ENCODE assay signal across 9 cellular contexts in the genomic region with DNA sequence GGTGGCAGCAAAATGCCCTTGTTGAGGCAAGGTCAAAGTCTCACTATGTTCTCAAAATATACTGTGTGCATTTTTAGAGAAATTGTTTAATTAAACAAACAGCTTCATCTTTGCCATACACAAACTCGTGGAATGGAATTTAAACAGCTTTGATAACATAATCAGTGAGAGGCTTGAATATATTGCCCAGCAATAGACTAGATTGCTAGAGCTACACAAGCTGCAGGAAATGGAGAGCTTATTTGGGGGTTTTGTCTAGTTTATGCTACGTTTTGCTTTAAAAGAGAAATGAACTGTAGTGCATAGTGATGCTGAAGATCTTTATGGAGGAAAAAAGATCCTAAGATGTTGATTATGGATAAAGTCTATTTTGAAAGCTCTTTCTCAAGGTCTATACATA.
A peak's percentile ranks its signal among the peaks of the same experiment; 100 is the strongest.
DNase-seq lines count a peak whose midpoint lies in the region; ATAC-seq and TF ChIP-seq lines count a peak whose summit lies in the region.
"Had no signal": no experiment of that assay in that cellular context is flagged by ENCODE, and none has a peak within 500 bp of the region (broad histone marks: within the 10 kb centered on the region; RNA-seq: fewer than 3 reads in every experiment).

No MANE protein-coding gene starts in this region.

- WGBS in mesenchymal stem cell, result 48% methylated on average over 2 of the region's 2 CpGs
- WGBS in ovary, 3 donors, result 9 to 17% (median 16%) methylated on average over 2 of the region's 2 CpGs
- WGBS in tibial nerve, 2 donors, result 47 to 50% methylated on average over 2 of the region's 2 CpGs

- no peak overlapping the region for H3K23ac ChIP-seq in mesenchymal stem cell (ENCODE audit: low read length in 2 of 2)

- no peak overlapping the region for H3K14ac ChIP-seq in mesenchymal stem cell (ENCODE audit: low read length in 2 of 2)

- no peak overlapping the region for H3K27ac ChIP-seq in mesenchymal stem cell (ENCODE audit: low read length, poor library complexity, severe bottlenecking)
- no peak overlapping the region for H3K27ac ChIP-seq in ovary
- H3K27ac ChIP-seq in tibial nerve, result peak overlapping the region in 1 of 4 donors; percentile 26
- H3K27ac ChIP-seq: C4-2B had no signal

- H2BK5ac ChIP-seq in mesenchymal stem cell (ENCODE audit: low read depth, low read length, poor library complexity, severe bottlenecking), result no peak overlapping the region

- peak overlapping the region; percentile 81 for H3K27ac Mint-ChIP-seq in stimulated activated naive CD8-positive, alpha-beta T cell treated with anti-CD3 and anti-CD28 coated beads, Interleukin-15, Interleukin-2, amounts not matched to agents 100 ng/mL and 50 ng/mL, for 24 hours
- peak overlapping the region; percentile 84 for H3K27ac Mint-ChIP-seq in T-helper 2 cell treated with Interferon-gamma antibody and Interleukin-4, amounts not matched to agents 5 μg/mL and 100 μg/mL, for 36 hours

- TF ChIP-seq CTCF in ovary (IDR thresholded peaks at IDR 0.05) (no peak), tibial nerve (IDR thresholded peaks at IDR 0.05) (no peak)

- no peak overlapping the region for H2AFZ ChIP-seq in mesenchymal stem cell (ENCODE audit: low read depth, low read length)

- H3K9ac ChIP-seq in mesenchymal stem cell (ENCODE audit: low read length), result no peak overlapping the region

- H2BK12ac ChIP-seq in mesenchymal stem cell (ENCODE audit: low read length in 2 of 2), result no peak overlapping the region

- H3K9me3 ChIP-seq in mesenchymal stem cell (ENCODE audit: control insufficient read depth, low read length), result no peaks in the 10 kb centered on the region
- H3K9me3 ChIP-seq in ovary, result no peaks in the 10 kb centered on the region
- no peaks in the 10 kb centered on the region for H3K9me3 ChIP-seq in tibial nerve

- H4K8ac ChIP-seq in mesenchymal stem cell (ENCODE audit: low read length), result no peak overlapping the region

- H3K36me3 Mint-ChIP-seq in stimulated activated naive CD8-positive, alpha-beta T cell treated with anti-CD3 and anti-CD28 coated beads, Interleukin-15, Interleukin-2, amounts not matched to agents 100 ng/mL and 50 ng/mL, for 24 hours (ENCODE audit: low read depth), result no peaks in the 10 kb centered on the region
- peaks cover 25% of the 10 kb centered on the region for H3K36me3 Mint-ChIP-seq in T-helper 2 cell treated with Interferon-gamma antibody and Interleukin-4, amounts not matched to agents 5 μg/mL and 100 μg/mL, for 36 hours (ENCODE audit: low read depth)

- H3K4ac ChIP-seq in mesenchymal stem cell (ENCODE audit: low read depth in 1 of 2, low read length in 2 of 2), result no peak overlapping the region

- TF ChIP-seq EP300 in ovary (IDR thresholded peaks at IDR 0.05) (no peak), tibial nerve (IDR thresholded peaks at IDR 0.05) (no peak)

- no peaks in the 10 kb centered on the region for H3K27me3 Mint-ChIP-seq in stimulated activated naive CD8-positive, alpha-beta T cell treated with anti-CD3 and anti-CD28 coated beads, Interleukin-15, Interleukin-2, amounts not matched to agents 100 ng/mL and 50 ng/mL, for 24 hours
- H3K27me3 Mint-ChIP-seq in T-helper 2 cell treated with Interferon-gamma antibody and Interleukin-4, amounts not matched to agents 5 μg/mL and 100 μg/mL, for 36 hours (ENCODE audit: low read depth), result no peaks in the 10 kb centered on the region

- H2AK5ac ChIP-seq in mesenchymal stem cell (ENCODE audit: low read length, severe bottlenecking), result no peak overlapping the region

- no peak overlapping the region for H3K18ac ChIP-seq in mesenchymal stem cell (ENCODE audit: low read depth in 1 of 2, low read length in 2 of 2)

- H3K4me1 Mint-ChIP-seq in stimulated activated naive CD8-positive, alpha-beta T cell treated with anti-CD3 and anti-CD28 coated beads, Interleukin-15, Interleukin-2, amounts not matched to agents 100 ng/mL and 50 ng/mL, for 24 hours (ENCODE audit: low read depth), result peaks cover 68% of the 10 kb centered on the region
- H3K4me1 Mint-ChIP-seq in T-helper 2 cell treated with Interferon-gamma antibody and Interleukin-4, amounts not matched to agents 5 μg/mL and 100 μg/mL, for 36 hours (ENCODE audit: low read depth), result peaks cover 59% of the 10 kb centered on the region

- peaks cover 7% of the 10 kb centered on the region for H3K9me3 Mint-ChIP-seq in stimulated activated naive CD8-positive, alpha-beta T cell treated with anti-CD3 and anti-CD28 coated beads, Interleukin-15, Interleukin-2, amounts not matched to agents 100 ng/mL and 50 ng/mL, for 24 hours
- H3K9me3 Mint-ChIP-seq in T-helper 2 cell treated with Interferon-gamma antibody and Interleukin-4, amounts not matched to agents 5 μg/mL and 100 μg/mL, for 36 hours, result peaks cover 22% of the 10 kb centered on the region

- intact Hi-C loops in ovary (cut with DNase I), result no loop called here

- no peak overlapping the region for H2BK15ac ChIP-seq in mesenchymal stem cell (ENCODE audit: low read depth, poor library complexity, severe bottlenecking)

- H3K4me1 ChIP-seq in mesenchymal stem cell (ENCODE audit: control insufficient read depth, insufficient read depth, low read depth, low read length), result peaks cover 4% of the 10 kb centered on the region
- H3K4me1 ChIP-seq in ovary (ENCODE audit: insufficient read depth), result no peaks in the 10 kb centered on the region
- H3K4me1 ChIP-seq in tibial nerve, result no peaks in the 10 kb centered on the region

- H3K4me2 ChIP-seq in mesenchymal stem cell (ENCODE audit: low read length, poor library complexity, severe bottlenecking), result no peak overlapping the region

- H3K4me3 Mint-ChIP-seq in stimulated activated naive CD8-positive, alpha-beta T cell treated with anti-CD3 and anti-CD28 coated beads, Interleukin-15, Interleukin-2, amounts not matched to agents 100 ng/mL and 50 ng/mL, for 24 hours, result peak overlapping the region; percentile 27
- H3K4me3 Mint-ChIP-seq in T-helper 2 cell treated with Interferon-gamma antibody and Interleukin-4, amounts not matched to agents 5 μg/mL and 100 μg/mL, for 36 hours, result peak overlapping the region; percentile 68

- no peak for DNase-seq in stimulated activated naive CD8-positive, alpha-beta T cell treated with anti-CD3 and anti-CD28 coated beads, Interleukin-15, Interleukin-2, amounts not matched to agents 100 U/mL and 50 U/mL, for 24 hours
- no peak for DNase-seq in T-helper 2 cell treated with Interferon-gamma antibody and Interleukin-4, amounts not matched to agents 5 μg/mL and 100 μg/mL, for 36 hours (ENCODE audit: low spot score)
- peak; percentile 23 for DNase-seq in mesenchymal stem cell
- no peak for DNase-seq in NCI-H146 treated with DMSO at 0.1 percent for 48 hours (lab: John Stamatoyannopoulos, UW; ENCODE audit: unreplicated experiment)
- no peak for DNase-seq in AG08395 (ENCODE audit: low spot score)
- DNase-seq in ovary, result no peak
- DNase-seq in tibial nerve (ENCODE audit: low spot score in 2 of 2), result no peak

- no peaks in the 10 kb centered on the region for H3K79me1 ChIP-seq in mesenchymal stem cell (replicated peaks; ENCODE audit: low read length, poor library complexity, severe bottlenecking)

- no peaks in the 10 kb centered on the region for H3K36me3 ChIP-seq in mesenchymal stem cell (ENCODE audit: control insufficient read depth in 1 of 2, insufficient read depth in 2 of 2, low read depth in 1 of 2, low read length in 2 of 2)
- no peaks in the 10 kb centered on the region for H3K36me3 ChIP-seq in ovary
- H3K36me3 ChIP-seq in tibial nerve, result no peaks in the 10 kb centered on the region

- ATAC-seq in stimulated activated naive CD8-positive, alpha-beta T cell treated with anti-CD3 and anti-CD28 coated beads, Interleukin-15, Interleukin-2, amounts not matched to agents 100 U/mL and 50 U/mL, for 24 hours, result no peak

- TF ChIP-seq POLR2A in ovary (IDR thresholded peaks at IDR 0.05) (no peak), tibial nerve (IDR thresholded peaks at IDR 0.05) (no peak)

- H3K4me3 ChIP-seq in mesenchymal stem cell (ENCODE audit: insufficient read depth in 1 of 2, low read depth in 1 of 2, low read length in 2 of 2) (no peak overlapping the region), ovary (no peak overlapping the region), tibial nerve (no peak overlapping the region)

- H3K27me3 ChIP-seq in mesenchymal stem cell (ENCODE audit: control insufficient read depth in 1 of 2, insufficient read depth in 1 of 2, low read length in 2 of 2) (peaks cover 0 to 3% of the 10 kb centered on the region in 2 experiments), ovary (no peaks in the 10 kb centered on the region), tibial nerve (no peaks in the 10 kb centered on the region)

- H4K91ac ChIP-seq in mesenchymal stem cell (ENCODE audit: low read length), result no peak overlapping the region

- H2BK120ac ChIP-seq in mesenchymal stem cell (ENCODE audit: low read depth, low read length), result no peak overlapping the region
